8 cellular contexts compared by ENCODE assay signal in the genomic region with DNA sequence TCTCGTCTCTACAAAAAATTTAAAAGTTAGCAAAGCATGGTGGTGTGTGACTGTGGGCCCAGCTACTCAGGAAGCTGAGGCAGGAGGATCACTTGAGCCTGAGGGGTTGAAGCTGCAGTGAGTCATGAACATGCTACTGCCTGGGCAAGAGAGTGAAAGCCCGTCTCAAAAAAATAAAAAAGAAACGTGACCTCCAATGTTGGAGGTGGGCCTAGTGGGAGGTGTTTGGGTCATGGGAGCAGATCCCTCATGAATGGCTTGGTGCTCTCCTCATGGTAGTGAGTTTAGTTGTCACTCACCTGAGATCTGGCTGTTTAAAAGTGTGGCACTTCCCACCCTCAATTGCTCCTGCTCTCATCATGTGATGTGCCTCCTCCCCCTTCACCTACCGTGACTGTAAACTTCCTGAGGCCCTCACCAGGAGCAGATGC. TPM values are rescaled to one million over a fixed set of nuclear protein-coding genes. Genes with fewer than 3 reads are reported as not detected.
DNase-seq lines count a peak whose midpoint lies in the region; ATAC-seq and TF ChIP-seq lines count a peak whose summit lies in the region.

No MANE protein-coding gene starts in this region.

- no peak overlapping the region for H3K56ac ChIP-seq in IMR-90 (ENCODE audit: extremely low read depth, insufficient read depth, low read length)

- no peak overlapping the region; the same call in 1 of the 2 replicates for H2AK5ac ChIP-seq in IMR-90 (ENCODE audit: low read depth, low read length)

- H3K18ac ChIP-seq in IMR-90 (ENCODE audit: low read depth, low read length): peak overlapping the region; percentile 25; the same call in 1 of the 2 replicates

- DNase-seq in IMR-90 (peak; percentile 67), epithelial cell of prostate (ENCODE audit: low read depth, low spot score) (peak; percentile 56), tibial artery (no peak), upper lobe of right lung (no peak), NCI-H748 (lab: John Stamatoyannopoulos, UW; ENCODE audit: unreplicated experiment) (no peak)
- DNase-seq in activated CD8-positive, alpha-beta T cell treated with anti-CD3 and anti-CD28 coated beads for 36 hours: peak; percentile 58
- DNase-seq in stimulated activated CD8-positive, alpha-beta memory T cell treated with anti-CD3 and anti-CD28 coated beads, Interleukin-12 subunit alpha, Interleukin-12 subunit beta, amount 100 ng/mL, for 1 hour (ENCODE audit: low read depth): peak; percentile 12

- no TSS peak for BruUV-seq in IMR-90 (replicated peaks; lab: Mats Ljungman, UMichigan)

- TF ChIP-seq POLR2A in IMR-90 (IDR thresholded peaks at IDR 0.05; ENCODE audit: low read depth, low read length) (no peak), GM18505 (IDR thresholded peaks at IDR 0.05; ENCODE audit: borderline replicate concordance, extremely low read depth, insufficient read depth, insufficient read length) (no peak)

- peaks cover 1% of the 10 kb centered on the region; the same call in 1 of the 2 replicates for H3K36me3 ChIP-seq in IMR-90 (ENCODE audit: control insufficient read depth, insufficient read depth, low read length)
- H3K36me3 ChIP-seq in tibial artery: peaks cover 3 to 13% (median 7%) of the 10 kb centered on the region in 3 donors
- no peaks in the 10 kb centered on the region for H3K36me3 ChIP-seq in upper lobe of right lung

- H3K27me3 ChIP-seq in IMR-90 (ENCODE audit: control insufficient read depth, insufficient read depth, low read length) (no peaks in the 10 kb centered on the region), tibial artery (no peaks in the 10 kb centered on the region), upper lobe of right lung (no peaks in the 10 kb centered on the region)

- H3K27ac Mint-ChIP-seq in activated CD8-positive, alpha-beta T cell treated with anti-CD3 and anti-CD28 coated beads for 36 hours: peak overlapping the region; percentile 80

- H3K4me2 ChIP-seq in IMR-90 (ENCODE audit: low read depth, low read length): no peak overlapping the region

- peak overlapping the region; percentile 31; the same call in 1 of the 2 replicates for H3K4ac ChIP-seq in IMR-90 (ENCODE audit: low read depth, low read length)

- POLR2A ChIA-PET in IMR-90 (lab: Charles Lee; ENCODE audit: unreplicated experiment): no interaction called here
- POLR2A ChIA-PET in activated CD8-positive, alpha-beta T cell treated with anti-CD3 and anti-CD28 coated beads for 36 hours (lab: Charles Lee): no interaction called here

- ATAC-seq in IMR-90 (ENCODE audit: low read depth) (peak; percentile 70), upper lobe of right lung (no peak), GM18505 (IDR thresholded peaks at IDR 0.05; ENCODE audit: unreplicated experiment) (no peak)
- peak; percentile 95 for ATAC-seq in activated CD8-positive, alpha-beta T cell treated with anti-CD3 and anti-CD28 coated beads for 36 hours

- H3K4me3 ChIP-seq in IMR-90 (ENCODE audit: insufficient read depth, low read depth, low read length) (no peak overlapping the region), tibial artery (no peak overlapping the region), upper lobe of right lung (no peak overlapping the region)

- H3K9ac ChIP-seq in IMR-90 (ENCODE audit: low read depth, low read length): no peak overlapping the region

- H4K20me1 ChIP-seq in IMR-90 (ENCODE audit: insufficient read depth, low read length): no peaks in the 10 kb centered on the region

- H3K4me3 Mint-ChIP-seq in activated CD8-positive, alpha-beta T cell treated with anti-CD3 and anti-CD28 coated beads for 36 hours: peak overlapping the region; percentile 26

- H3K4me1 Mint-ChIP-seq in activated CD8-positive, alpha-beta T cell treated with anti-CD3 and anti-CD28 coated beads for 36 hours (ENCODE audit: low read depth): peaks cover 24% of the 10 kb centered on the region

- intact Hi-C loops in IMR-90 (cut with micrococcal nuclease): no loop called here
- intact Hi-C loops in activated CD8-positive, alpha-beta T cell treated with anti-CD3 and anti-CD28 coated beads for 36 hours (cut with micrococcal nuclease): no loop called here
- intact Hi-C loops in tibial artery (cut with DNase I; ENCODE audit: low total_unique reads): no loop called here
- intact Hi-C loops in upper lobe of right lung (cut with DNase I): no loop called here

- no peak overlapping the region for H2BK15ac ChIP-seq in IMR-90 (ENCODE audit: low read depth, low read length)

- H3K23ac ChIP-seq in IMR-90 (ENCODE audit: low read depth, low read length): no peak overlapping the region; the same call in 1 of the 2 replicates

- no peak overlapping the region; the same call in 1 of the 2 replicates for H4K91ac ChIP-seq in IMR-90 (ENCODE audit: insufficient read depth, low read depth, low read length)

- TF ChIP-seq RAD21 in IMR-90 (IDR thresholded peaks at IDR 0.05; ENCODE audit: low read length): no peak

- H3K4me1 ChIP-seq in IMR-90 (ENCODE audit: control insufficient read depth, insufficient read depth, low read length): peaks cover 7% of the 10 kb centered on the region; the same call in 1 of the 2 replicates
- no peaks in the 10 kb centered on the region for H3K4me1 ChIP-seq in tibial artery
- no peaks in the 10 kb centered on the region for H3K4me1 ChIP-seq in upper lobe of right lung

- H3K9me3 Mint-ChIP-seq in activated CD8-positive, alpha-beta T cell treated with anti-CD3 and anti-CD28 coated beads for 36 hours: peaks cover 5% of the 10 kb centered on the region

- 0 out of 2 replicates have a peak, but pooled peaks cover 3% of the 10 kb centered on the region for H3K9me1 ChIP-seq in IMR-90 (ENCODE audit: insufficient read depth, low read length)

- 57% methylated on average over 1 of the region's 4 CpGs; no CpG with 5 or more reads in 1 of the 2 experiments for WGBS in IMR-90 (ENCODE audit: extremely low coverage in 2 of 2, insufficient read length in 1 of 2), 2 experiments

- H2BK120ac ChIP-seq in IMR-90 (ENCODE audit: low read depth, low read length): no peak overlapping the region

- H3K14ac ChIP-seq in IMR-90 (replicated peaks; ENCODE audit: low read depth, low read length): peak overlapping the region; percentile 33; the same call in 1 of the 2 replicates

- peak overlapping the region; percentile 5 for H2BK5ac ChIP-seq in IMR-90 (ENCODE audit: low read depth, low read length, poor library complexity, severe bottlenecking)

- 0 out of 2 replicates have a peak overlapping the region, but pooled peaks have one; percentile 41 for H4K5ac ChIP-seq in IMR-90 (ENCODE audit: low read depth, low read length)

- peak overlapping the region; percentile 67 for H2AFZ ChIP-seq in IMR-90 (replicated peaks; ENCODE audit: low read length, poor library complexity)

- peak overlapping the region in 1 of 2 experiments; percentile 64; a peak in 1 of 4 replicates for H4K8ac ChIP-seq in IMR-90 (ENCODE audit: low read depth in 2 of 2, low read length in 2 of 2)

- H3K79me1 ChIP-seq in IMR-90 (ENCODE audit: low read depth in 1 of 2, low read length in 2 of 2): peaks cover 14 to 38% of the 10 kb centered on the region in 2 experiments; a peak in 3 of 4 replicates

- in situ Hi-C loops in IMR-90 (cut with MboI; ENCODE audit: low sequenced_read_pairs): no loop called here

- CTCF ChIA-PET in IMR-90 (lab: Yijun Ruan, JAX): no interaction called here
- CTCF ChIA-PET in activated CD8-positive, alpha-beta T cell treated with anti-CD3 and anti-CD28 coated beads for 36 hours (lab: Charles Lee): no interaction called here

- no peak for TF ChIP-seq CTCF in IMR-90 (conservative IDR thresholded peaks at IDR 0.05; ENCODE audit: low read depth, low read length)
- TF ChIP-seq CTCF in activated CD8-positive, alpha-beta T cell treated with anti-CD3 and anti-CD28 coated beads for 36 hours (IDR thresholded peaks at IDR 0.05): no peak
- TF ChIP-seq CTCF in tibial artery (IDR thresholded peaks at IDR 0.05): no peak
- no peak for TF ChIP-seq CTCF in upper lobe of right lung (IDR thresholded peaks at IDR 0.05)

- 0 out of 2 replicates have a peak, but pooled peaks cover 2% of the 10 kb centered on the region for H3K9me3 ChIP-seq in IMR-90 (ENCODE audit: control insufficient read depth, insufficient read depth, low read length)
- H3K9me3 ChIP-seq in tibial artery: no peaks in the 10 kb centered on the region
- H3K9me3 ChIP-seq in upper lobe of right lung: no peaks in the 10 kb centered on the region

- no peaks in the 10 kb centered on the region for H3K27me3 Mint-ChIP-seq in activated CD8-positive, alpha-beta T cell treated with anti-CD3 and anti-CD28 coated beads for 36 hours

- H3K36me3 Mint-ChIP-seq in activated CD8-positive, alpha-beta T cell treated with anti-CD3 and anti-CD28 coated beads for 36 hours (ENCODE audit: low read depth): peaks cover 46% of the 10 kb centered on the region

- no peak overlapping the region for H2AK9ac ChIP-seq in IMR-90 (replicated peaks; ENCODE audit: low read depth, low read length, poor library complexity)

- H3K27ac ChIP-seq in IMR-90 (ENCODE audit: insufficient read depth, low read length) (no peak overlapping the region), epithelial cell of prostate (peak overlapping the region; percentile 60), tibial artery (no peak overlapping the region), upper lobe of right lung (no peak overlapping the region)

- dilution Hi-C loops in IMR-90 (cut with HindIII; ENCODE audit: low sequenced_read_pairs, unreplicated experiment): no loop called here

- H2BK20ac ChIP-seq in IMR-90 (ENCODE audit: low read depth, low read length): no peak overlapping the region

TF ChIP-seq in IMR-90, 13 proteins besides CTCF, POLR2A, EP300 and RAD21:
- peak; percentile 38 for TF ChIP-seq BHLHE40 (IDR thresholded peaks at IDR 0.05; ENCODE audit: low read depth, low read length)
- TF ChIP-seq, protein P1, sequence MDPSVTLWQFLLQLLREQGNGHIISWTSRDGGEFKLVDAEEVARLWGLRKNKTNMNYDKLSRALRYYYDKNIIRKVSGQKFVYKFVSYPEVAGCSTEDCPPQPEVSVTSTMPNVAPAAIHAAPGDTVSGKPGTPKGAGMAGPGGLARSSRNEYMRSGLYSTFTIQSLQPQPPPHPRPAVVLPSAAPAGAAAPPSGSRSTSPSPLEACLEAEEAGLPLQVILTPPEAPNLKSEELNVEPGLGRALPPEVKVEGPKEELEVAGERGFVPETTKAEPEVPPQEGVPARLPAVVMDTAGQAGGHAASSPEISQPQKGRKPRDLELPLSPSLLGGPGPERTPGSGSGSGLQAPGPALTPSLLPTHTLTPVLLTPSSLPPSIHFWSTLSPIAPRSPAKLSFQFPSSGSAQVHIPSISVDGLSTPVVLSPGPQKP (IDR thresholded peaks at IDR 0.05; ENCODE audit: borderline replicate concordance, low read depth, low read length): no peak

RNA-seq across cellular contexts. Expression of a gene that starts 24.3 kb away (rescaled TPM):
- 7.5 and 10.8 TPM in 2 replicates for total RNA-seq in IMR-90 (2012; rRNA removed)
- 2.6 and 3.3 TPM in 2 replicates for polyA plus RNA-seq in IMR-90 (2012; rRNA removed)
- polyA plus RNA-seq in IMR-90 (2012; cell fraction: cytosol; rRNA removed): 0.42 and 0.84 TPM in 2 replicates
- 1.9 TPM in 2 replicates for polyA plus RNA-seq in IMR-90 (2012; cell fraction: nucleus; rRNA removed; ENCODE audit: low replicate concordance)
- total RNA-seq in activated CD8-positive, alpha-beta T cell treated with anti-CD3 and anti-CD28 coated beads for 36 hours: 10 to 100 TPM; 33.9 to 39.6 TPM
- total RNA-seq in upper lobe of right lung: 5.7 TPM

Comparison
In these comparisons a context has a peak if more than half of its experiments do, and no peak if none do; other contexts are left out.
1. ATAC-seq: peak in IMR-90 (single experiment) and activated CD8-positive, alpha-beta T cell treated with anti-CD3 and anti-CD28 coated beads for 36 hours (single experiment); none in upper lobe of right lung (single experiment) and GM18505 (single experiment).
2. DNase-seq: peak in IMR-90 (single experiment), activated CD8-positive, alpha-beta T cell treated with anti-CD3 and anti-CD28 coated beads for 36 hours (single experiment), epithelial cell of prostate (single experiment) and stimulated activated CD8-positive, alpha-beta memory T cell treated with anti-CD3 and anti-CD28 coated beads, Interleukin-12 subunit alpha, Interleukin-12 subunit beta, amount 100 ng/mL, for 1 hour (single experiment); none in tibial artery (0 of 2), upper lobe of right lung (single experiment) and NCI-H748 (single experiment).